ENCODE assay signal across 23 cellular contexts in the genomic region with DNA sequence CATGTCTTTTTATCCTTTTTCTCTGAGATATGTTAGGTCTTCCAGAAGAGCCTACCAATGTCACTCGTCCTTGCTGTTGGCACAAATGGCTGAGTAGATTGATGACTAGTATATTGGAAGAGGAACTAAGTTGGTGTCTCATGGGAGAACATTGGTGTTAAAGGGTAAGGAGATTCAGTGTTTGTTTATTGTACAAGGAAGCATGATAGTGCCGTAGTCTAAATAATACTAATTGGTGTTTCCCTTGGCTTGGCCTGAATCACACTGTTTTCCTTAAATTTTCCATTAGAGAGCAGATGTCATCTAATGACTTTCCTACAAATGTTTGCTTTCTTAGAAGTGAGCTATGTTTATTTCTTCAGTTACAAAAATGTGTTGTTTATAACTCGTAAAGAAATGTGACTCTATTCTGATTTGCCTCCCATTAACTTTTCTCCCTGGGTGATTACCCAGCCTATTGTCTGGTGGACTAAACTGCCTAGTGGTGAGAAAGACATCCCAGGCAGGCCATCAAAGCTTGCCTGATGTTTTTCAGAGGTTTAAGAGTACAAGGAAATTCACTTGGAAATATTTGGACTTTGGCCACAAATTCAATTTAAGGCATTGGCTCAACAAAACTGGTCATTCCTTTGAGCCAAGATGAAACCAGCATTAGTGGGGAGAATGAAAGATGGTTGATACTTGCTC. TPM values are rescaled to one million over a fixed set of nuclear protein-coding genes. Genes with fewer than 3 reads are reported as not detected.
"Had no signal": no experiment of that assay in that cellular context is flagged by ENCODE, and none has a peak within 500 bp of the region (broad histone marks: within the 10 kb centered on the region; RNA-seq: fewer than 3 reads in every experiment).

No MANE protein-coding gene starts in this region.

- H3K27ac ChIP-seq: coronary artery, dorsolateral prefrontal cortex, esophagus muscularis mucosa, parathyroid adenoma, prostate gland, skin epidermis, thoracic aorta had no signal

- DNase-seq: dorsolateral prefrontal cortex; effector CD8-positive, alpha-beta T cell; foreskin fibroblast; immature natural killer cell; kidney; left cardiac atrium; left ventricle myocardium superior; naive thymus-derived CD4-positive, alpha-beta T cell; nephron progenitor cell; retina; sigmoid colon; stimulated activated CD4-positive, alpha-beta T cell treated with anti-CD3 and anti-CD28 coated beads, Interleukin-12 subunit alpha, Interleukin-12 subunit beta, amount 100 ng/mL, for 4 hours; stimulated activated naive CD4-positive, alpha-beta T cell; stomach; substantia nigra; transverse colon had no signal

- H3K27me3 ChIP-seq: dorsolateral prefrontal cortex, esophagus muscularis mucosa, sigmoid colon, stomach, transverse colon had no signal

- H3K9ac ChIP-seq: parathyroid adenoma had no signal

- H3K36me3 ChIP-seq: esophagus muscularis mucosa, prostate gland, sigmoid colon, stomach, thoracic aorta, transverse colon had no signal

- ATAC-seq: left ventricle myocardium superior; naive thymus-derived CD4-positive, alpha-beta T cell had no signal

- FAIRE-seq: kidney had no signal

- H3K9me3 ChIP-seq: prostate gland, sigmoid colon, transverse colon had no signal

- H3K4me1 ChIP-seq: parathyroid adenoma, prostate gland had no signal

- H2AFZ ChIP-seq: parathyroid adenoma had no signal

- H3K79me2 ChIP-seq: parathyroid adenoma had no signal

- H3K4me3 ChIP-seq: coronary artery, dorsolateral prefrontal cortex, esophagus muscularis mucosa, prostate gland, sigmoid colon, skin epidermis, stomach, thoracic aorta, transverse colon had no signal

RNA-seq across cellular contexts. Expression of gene ADAMTSL3, which starts 28.7 kb away (rescaled TPM):
- total RNA-seq: mononuclear cell; naive thymus-derived CD4-positive, alpha-beta T cell had no signal
- polyA plus RNA-seq: immature natural killer cell; naive thymus-derived CD4-positive, alpha-beta T cell had no signal
